ENCODE assay signal across 30 cellular contexts in genomic region chr20:53104889-53105288, GRCh38.
"Had no signal": no experiment of that assay in that cellular context is flagged by ENCODE, and none has a peak within 500 bp of the region (broad histone marks: within the 10 kb centered on the region; RNA-seq: fewer than 3 reads in every experiment).

No MANE protein-coding gene starts in this region.

- H3K27ac ChIP-seq: brain microvascular endothelial cell, colonic mucosa, dorsolateral prefrontal cortex, esophagus squamous epithelium, left lung, neural progenitor cell, sigmoid colon, spleen, thoracic aorta, vagina, VCaP had no signal

- H3K4me2 ChIP-seq: neural progenitor cell had no signal

- H3K9ac ChIP-seq: neural progenitor cell had no signal

- H3K4me1 ChIP-seq: colonic mucosa, left lung, spleen had no signal

- H3K36me3 ChIP-seq: brain microvascular endothelial cell, colonic mucosa, esophagus squamous epithelium, left lung, neural progenitor cell, sigmoid colon, spleen, thoracic aorta, vagina had no signal

- ATAC-seq: activated CD4-positive, CD25-positive, alpha-beta regulatory T cell treated with anti-CD3 and anti-CD28 coated beads, Interleukin-2, amount 50 U/mL, for 24 hours; activated CD8-positive, alpha-beta memory T cell treated with anti-CD3 and anti-CD28 coated beads, Interleukin-2, amount 10 ng/mL, durations not matched to agents 7 days and 5 days; activated CD8-positive, alpha-beta T cell treated with anti-CD3 and anti-CD28 coated beads for 36 hours; activated naive CD8-positive, alpha-beta T cell treated with anti-CD3 and anti-CD28 coated beads, Interleukin-2, amount 50 U/mL, for 24 hours; effector memory CD8-positive, alpha-beta T cell; left lung; naive thymus-derived CD4-positive, alpha-beta T cell had no signal

- H2AFZ ChIP-seq: neural progenitor cell had no signal

- H3K4me3 ChIP-seq: colonic mucosa, dorsolateral prefrontal cortex, esophagus squamous epithelium, left lung, lung, neural progenitor cell, sigmoid colon, spleen, thoracic aorta, vagina had no signal

- H3K9me3 ChIP-seq: colonic mucosa, esophagus squamous epithelium, left lung, sigmoid colon, spleen, thoracic aorta, vagina had no signal

- FAIRE-seq: endothelial cell of umbilical vein, keratinocyte had no signal

- DNase-seq: activated CD4-positive, alpha-beta T cell treated with anti-CD3 and anti-CD28 coated beads, Interleukin-2, amount 10 ng/mL, durations not matched to agents 7 days and 5 days; activated CD8-positive, alpha-beta memory T cell treated with anti-CD3 and anti-CD28 coated beads, Interleukin-2, amount 10 ng/mL, durations not matched to agents 7 days and 5 days; activated CD8-positive, alpha-beta T cell treated with anti-CD3 and anti-CD28 coated beads for 36 hours; activated effector memory CD4-positive, alpha-beta T cell treated with anti-CD3 and anti-CD28 coated beads, Interleukin-2, amount 50 U/mL, for 16 hours; activated naive CD4-positive, alpha-beta T cell treated with anti-CD3 and anti-CD28 coated beads, Interleukin-2, amount 10 ng/mL, durations not matched to agents 7 days and 5 days; activated naive CD8-positive, alpha-beta T cell treated with anti-CD3 and anti-CD28 coated beads, Interleukin-2, amount 50 U/mL, for 24 hours; activated T-cell treated with anti-CD3 and anti-CD28 coated beads for 4 hours; anterior cingulate cortex; brain microvascular endothelial cell; colonic mucosa; dorsolateral prefrontal cortex; effector memory CD8-positive, alpha-beta T cell; esophagus squamous epithelium; foreskin fibroblast; left lung; naive thymus-derived CD4-positive, alpha-beta T cell; posterior cingulate gyrus; retina; sigmoid colon; spleen; stimulated activated CD4-positive, alpha-beta T cell treated with anti-CD3 and anti-CD28 coated beads, Interleukin-4, amount 100 ng/mL, for 24 hours; stimulated activated naive CD4-positive, alpha-beta T cell treated with Interleukin-2 at 50 U/mL for 16 hours had no signal

- H3K27me3 ChIP-seq: brain microvascular endothelial cell, colonic mucosa, esophagus squamous epithelium, left lung, neural progenitor cell, sigmoid colon, spleen, vagina had no signal
